ENCODE assay signal across 14 cellular contexts in the genomic region with DNA sequence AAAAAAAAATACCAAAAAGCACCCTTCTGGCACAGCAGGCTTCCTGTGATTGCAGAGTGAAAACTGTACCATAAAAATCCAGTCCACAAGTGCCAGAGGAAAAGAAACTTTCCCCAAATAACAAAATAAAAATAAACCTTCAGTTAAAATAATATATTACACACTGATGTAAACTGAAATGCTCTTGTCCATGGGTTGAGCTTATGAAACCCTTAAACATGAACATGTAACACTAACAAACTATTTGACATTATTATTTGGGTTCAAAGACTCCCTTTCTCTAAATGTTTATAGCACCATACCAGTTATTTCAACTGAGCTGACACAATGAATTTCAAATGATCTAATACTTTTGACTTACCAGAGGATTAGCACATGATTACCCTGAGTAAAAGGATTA.
DNase-seq lines count a peak whose midpoint lies in the region; ATAC-seq, FAIRE-seq and TF ChIP-seq lines count a peak whose summit lies in the region.
"Had no signal": no experiment of that assay in that cellular context is flagged by ENCODE, and none has a peak within 500 bp of the region (broad histone marks: within the 10 kb centered on the region; RNA-seq: fewer than 3 reads in every experiment).

No MANE protein-coding gene starts in this region.

- no peaks in the 10 kb centered on the region for H3K9me3 ChIP-seq in stomach

- H3K36me3 Mint-ChIP-seq in brain, result no peaks in the 10 kb centered on the region
- H3K36me3 Mint-ChIP-seq in activated naive CD4-positive, alpha-beta T cell treated with anti-CD3 and anti-CD28 coated beads, Interleukin-2, amount 10 ng/mL, durations not matched to agents 7 days and 5 days, result no peaks in the 10 kb centered on the region

- H3K9me3 Mint-ChIP-seq in brain, result no peaks in the 10 kb centered on the region
- peaks cover 3% of the 10 kb centered on the region for H3K9me3 Mint-ChIP-seq in activated naive CD4-positive, alpha-beta T cell treated with anti-CD3 and anti-CD28 coated beads, Interleukin-2, amount 10 ng/mL, durations not matched to agents 7 days and 5 days

- CTCF ChIA-PET in activated naive CD4-positive, alpha-beta T cell treated with anti-CD3 and anti-CD28 coated beads, Interleukin-2, amount 10 ng/mL, durations not matched to agents 7 days and 5 days (lab: Charles Lee), result no interaction called here

- H3K36me3 ChIP-seq in stomach, result no peaks in the 10 kb centered on the region

- FAIRE-seq in H54 (lab: Jason Lieb, UNC), result peak; percentile 53

- TF ChIP-seq EP300 in stomach (IDR thresholded peaks at IDR 0.05), result no peak

- ATAC-seq in GM19351 (IDR thresholded peaks at IDR 0.05; ENCODE audit: unreplicated experiment) (no peak), GM21390 (IDR thresholded peaks at IDR 0.05; ENCODE audit: unreplicated experiment) (no peak)
- ATAC-seq: PC-3 had no signal

- TF ChIP-seq POLR2A in H54 (IDR thresholded peaks at IDR 0.05; ENCODE audit: low read depth, low read length), result no peak
- no peak for TF ChIP-seq POLR2A in stomach (IDR thresholded peaks at IDR 0.05)

- peaks cover 0 to 25% (median 3%) of the 10 kb centered on the region in 4 donors for H3K4me1 ChIP-seq in stomach

- peak overlapping the region in 3 of 5 donors; percentile 6 to 34 (median 23) for H3K27ac ChIP-seq in stomach

- peaks cover 42% of the 10 kb centered on the region for H3K4me1 Mint-ChIP-seq in brain
- H3K4me1 Mint-ChIP-seq in activated naive CD4-positive, alpha-beta T cell treated with anti-CD3 and anti-CD28 coated beads, Interleukin-2, amount 10 ng/mL, durations not matched to agents 7 days and 5 days, result no peaks in the 10 kb centered on the region

- H3K27ac Mint-ChIP-seq in brain, result peak overlapping the region in 3 of 5 experiments; percentile 7 to 78 (median 64)
- H3K27ac Mint-ChIP-seq in activated naive CD4-positive, alpha-beta T cell treated with anti-CD3 and anti-CD28 coated beads, Interleukin-2, amount 10 ng/mL, durations not matched to agents 7 days and 5 days, result no peak overlapping the region

- H3K4me3 Mint-ChIP-seq in brain, result peak overlapping the region in 2 of 5 experiments; percentile 3 to 17
- no peak overlapping the region for H3K4me3 Mint-ChIP-seq in activated naive CD4-positive, alpha-beta T cell treated with anti-CD3 and anti-CD28 coated beads, Interleukin-2, amount 10 ng/mL, durations not matched to agents 7 days and 5 days

- no peak for DNase-seq in H54 (ENCODE audit: insufficient read length, low spot score)
- peak; percentile 16 for DNase-seq in left kidney (ENCODE audit: low read depth, low spot score)
- DNase-seq in stomach, result no peak
- no peak for DNase-seq in activated naive CD4-positive, alpha-beta T cell treated with anti-CD3 and anti-CD28 coated beads, Interleukin-2, amount 10 ng/mL, durations not matched to agents 7 days and 5 days
- no peak for DNase-seq in activated gamma-delta T cell (lab: John Stamatoyannopoulos, UW)
- DNase-seq: DMS 273 treated with DMSO at 0.1 percent for 48 hours, KG1, NCI-H1092, NCI-H345, NCI-H526 treated with DMSO at 0.1 percent for 48 hours, PC-3 had no signal

- no peaks in the 10 kb centered on the region for H3K27me3 ChIP-seq in stomach

- intact Hi-C loops in stomach (cut with DNase I; ENCODE audit: low total_unique reads), result no loop called here

- peaks cover 17% of the 10 kb centered on the region for H3K27me3 Mint-ChIP-seq in brain
- no peaks in the 10 kb centered on the region for H3K27me3 Mint-ChIP-seq in activated naive CD4-positive, alpha-beta T cell treated with anti-CD3 and anti-CD28 coated beads, Interleukin-2, amount 10 ng/mL, durations not matched to agents 7 days and 5 days

- no peak overlapping the region for H3K4me3 ChIP-seq in stomach

- TF ChIP-seq CTCF in brain (conservative IDR thresholded peaks at IDR 0.05) (no peak), stomach (IDR thresholded peaks at IDR 0.05) (no peak)
